Comparison of ENCODE assay signal across 16 cellular contexts in the genomic region with DNA sequence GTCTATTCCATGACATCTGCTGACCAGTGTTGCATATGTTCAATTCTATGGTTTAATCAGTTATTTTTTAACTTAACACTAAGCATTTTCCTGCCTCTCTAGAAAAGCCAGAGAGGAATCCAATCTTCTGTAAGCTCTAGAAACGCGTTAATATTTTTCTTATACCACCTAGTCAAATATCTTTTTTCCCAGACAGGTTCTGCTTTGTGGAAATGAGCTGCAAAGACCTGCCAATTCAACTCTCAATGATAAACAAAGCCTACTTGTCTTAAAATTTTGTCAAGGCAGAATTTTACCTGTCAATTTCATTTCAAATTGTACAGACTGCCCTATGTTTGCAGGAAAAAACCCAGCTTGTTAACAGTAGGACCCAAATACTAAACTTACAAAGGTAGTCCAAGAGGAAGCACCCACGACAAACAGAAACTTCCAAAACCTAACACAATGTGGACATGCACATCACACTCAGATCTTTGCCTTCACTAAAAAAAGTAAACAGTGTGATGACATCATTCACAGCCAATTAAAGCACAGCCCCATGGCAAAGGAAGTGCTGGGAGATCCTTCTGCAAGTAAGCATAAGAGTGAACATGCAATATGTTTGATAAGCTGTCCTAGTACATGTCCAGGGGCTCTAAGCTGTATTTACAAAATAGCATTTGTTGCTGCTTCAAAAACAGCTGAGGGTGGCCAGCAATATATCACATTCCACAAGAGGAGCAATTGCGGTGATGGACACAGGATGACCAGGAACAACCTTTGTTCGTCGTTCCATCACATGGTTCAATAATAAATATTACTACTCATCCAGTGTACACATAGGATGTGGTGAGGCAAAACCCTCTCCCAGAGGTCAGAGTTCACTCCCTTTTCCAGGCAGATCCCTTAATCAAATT.
A peak's percentile ranks its signal among the peaks of the same experiment; 100 is the strongest.
DNase-seq lines count a peak whose midpoint lies in the region; ATAC-seq and TF ChIP-seq lines count a peak whose summit lies in the region.
"Had no signal": no experiment of that assay in that cellular context is flagged by ENCODE, and none has a peak within 500 bp of the region (broad histone marks: within the 10 kb centered on the region; RNA-seq: fewer than 3 reads in every experiment).

No MANE protein-coding gene starts in this region.

- H2BK20ac ChIP-seq in H9 (ENCODE audit: low read depth, low read length, poor library complexity, severe bottlenecking): no peak overlapping the region

- no peaks in the 10 kb centered on the region for H3K79me1 ChIP-seq in H9 (ENCODE audit: insufficient read depth, low read depth, low read length, poor library complexity, severe bottlenecking)

- no peaks in the 10 kb centered on the region for H3K23me2 ChIP-seq in H9 (ENCODE audit: insufficient read length, low read depth, low read length, poor library complexity, severe bottlenecking)

- no peak overlapping the region for H2BK15ac ChIP-seq in H9 (ENCODE audit: low read depth, low read length)

- no peaks in the 10 kb centered on the region for H3K9me2 ChIP-seq in Loucy (replicated peaks; ENCODE audit: low read depth, low read length)
- H3K9me2 ChIP-seq: SK-N-SH had no signal

- H2BK120ac ChIP-seq in H9 (ENCODE audit: low read depth, low read length, poor library complexity, severe bottlenecking): no peak overlapping the region

- H3K9ac ChIP-seq in Loucy (ENCODE audit: low read depth, low read length, poor library complexity, severe bottlenecking) (no peak overlapping the region), H9 (ENCODE audit: extremely low read depth, insufficient read length, low read length) (no peak overlapping the region)
- H3K9ac ChIP-seq: SK-N-SH had no signal

- H3K9me3 ChIP-seq in Loucy (ENCODE audit: insufficient read depth, low read depth, low read length): no peaks in the 10 kb centered on the region
- H3K9me3 ChIP-seq in right lobe of liver: no peaks in the 10 kb centered on the region
- H3K9me3 ChIP-seq in H9 (ENCODE audit: control insufficient read depth, low read depth, low read length): no peaks in the 10 kb centered on the region
- H3K9me3 ChIP-seq: esophagus muscularis mucosa, SK-N-SH, stomach had no signal

- H2AFZ ChIP-seq in Loucy (ENCODE audit: low read length): peak overlapping the region; percentile 55; the same call in 1 of the 2 replicates
- H2AFZ ChIP-seq in H9 (ENCODE audit: low read length): no peak overlapping the region

- no peaks in the 10 kb centered on the region for H3F3A ChIP-seq in Loucy (ENCODE audit: low read depth)

- H3K36me3 Mint-ChIP-seq in mesothelial cell of epicardium (no peaks in the 10 kb centered on the region), H9 (ENCODE audit: insufficient read depth in 1 of 3, low read depth in 3 of 3) (no peaks in the 10 kb centered on the region)

- no peak overlapping the region for H3T11ph ChIP-seq in H9 (ENCODE audit: low read length)

- no peak overlapping the region for H4K8ac ChIP-seq in H9 (replicated peaks; ENCODE audit: insufficient read length, low read depth, low read length)

- H3K9me3 Mint-ChIP-seq in mesothelial cell of epicardium (peaks cover 9% of the 10 kb centered on the region), H9 (no peaks in the 10 kb centered on the region)
- H3K9me3 Mint-ChIP-seq: activated B cell treated with CpG ODN at 0.5 μM for 24 hours had no signal

- no peak overlapping the region for H4K5ac ChIP-seq in H9 (ENCODE audit: insufficient read length, low read depth, low read length)

- DNase-seq in DMS53 treated with DMSO at 0.1 percent for 48 hours (lab: John Stamatoyannopoulos, UW; ENCODE audit: unreplicated experiment) (peak; percentile 41), choroid plexus epithelial cell (ENCODE audit: low read depth) (peak; percentile 57), right lobe of liver (peak in 1 of 3 donors; percentile 76), mesothelial cell of epicardium (ENCODE audit: low spot score in 2 of 2, unreplicated experiment in 2 of 2) (no peak), H9 (no peak), foreskin melanocyte (no peak), NCI-H187 treated with DMSO at 0.1 percent for 48 hours (lab: John Stamatoyannopoulos, UW) (no peak)
- DNase-seq: activated B cell treated with CpG ODN at 0.5 μM for 24 hours, GF-D8, NCI-H1694 treated with DMSO at 0.1 percent for 48 hours, SK-N-SH, stomach had no signal

- H3K79me2 ChIP-seq in Loucy (ENCODE audit: insufficient read depth, low read length): no peaks in the 10 kb centered on the region
- H3K79me2 ChIP-seq in H9 (ENCODE audit: insufficient read depth, low read length): no peaks in the 10 kb centered on the region

- no peak overlapping the region for H3K18ac ChIP-seq in H9 (ENCODE audit: insufficient read length, low read depth, low read length)

- H3K4me1 Mint-ChIP-seq in mesothelial cell of epicardium: peaks cover 46% of the 10 kb centered on the region
- H3K4me1 Mint-ChIP-seq in H9: no peaks in the 10 kb centered on the region

- no peaks in the 10 kb centered on the region for H3K4me1 ChIP-seq in Loucy (ENCODE audit: insufficient read depth, low read length, poor library complexity, severe bottlenecking)
- H3K4me1 ChIP-seq in right lobe of liver: peaks cover 0 to 24% (median 7%) of the 10 kb centered on the region in 4 donors
- H3K4me1 ChIP-seq in H9 (ENCODE audit: insufficient read depth, low read length): no peaks in the 10 kb centered on the region

- H3K27me3 Mint-ChIP-seq in mesothelial cell of epicardium (ENCODE audit: low read depth): no peaks in the 10 kb centered on the region
- peaks cover 2% of the 10 kb centered on the region; the same call in 1 of the 2 replicates for H3K27me3 Mint-ChIP-seq in H9 (ENCODE audit: low read depth)

- H3K23ac ChIP-seq in H9 (ENCODE audit: insufficient read length, low read depth, low read length): no peak overlapping the region

- H2BK12ac ChIP-seq in H9 (ENCODE audit: insufficient read length, low read depth, low read length): no peak overlapping the region

- no peak overlapping the region for H3K4me3 Mint-ChIP-seq in mesothelial cell of epicardium
- no peak overlapping the region for H3K4me3 Mint-ChIP-seq in H9
- H3K4me3 Mint-ChIP-seq: activated B cell treated with CpG ODN at 0.5 μM for 24 hours, B cell had no signal

- no peak overlapping the region for H3K4ac ChIP-seq in H9 (ENCODE audit: low read depth, low read length)

- no peaks in the 10 kb centered on the region for H3K27me3 ChIP-seq in Loucy (ENCODE audit: insufficient read depth, low read length, poor library complexity, severe bottlenecking)
- H3K27me3 ChIP-seq in right lobe of liver: no peaks in the 10 kb centered on the region
- H3K27me3 ChIP-seq in H9 (ENCODE audit: insufficient read depth, low read length): 0 out of 2 replicates have a peak, but pooled peaks cover 2% of the 10 kb centered on the region
- H3K27me3 ChIP-seq: esophagus muscularis mucosa, stomach had no signal

- H3K27ac Mint-ChIP-seq in mesothelial cell of epicardium: no peak overlapping the region
- no peak overlapping the region for H3K27ac Mint-ChIP-seq in H9
- H3K27ac Mint-ChIP-seq: activated B cell treated with CpG ODN at 0.5 μM for 24 hours, B cell had no signal

- H2BK5ac ChIP-seq in H9 (ENCODE audit: insufficient read length, low read length): no peak overlapping the region

- H3K4me2 ChIP-seq in Loucy (ENCODE audit: low read depth, low read length, poor library complexity, severe bottlenecking) (no peak overlapping the region), H9 (ENCODE audit: insufficient read depth, insufficient read length, low read length) (no peak overlapping the region)
- H3K4me2 ChIP-seq: SK-N-SH had no signal

- H3K36me3 ChIP-seq in Loucy (ENCODE audit: insufficient read depth, low read length) (no peaks in the 10 kb centered on the region), right lobe of liver (no peaks in the 10 kb centered on the region)
- H3K36me3 ChIP-seq: esophagus muscularis mucosa, stomach had no signal

- no peak overlapping the region for H4K91ac ChIP-seq in H9 (ENCODE audit: insufficient read length, low read depth, low read length)

- intact Hi-C loops in right lobe of liver (cut with DNase I): no loop called here

- no peak for TF ChIP-seq CTCF in Loucy (conservative IDR thresholded peaks at IDR 0.05; ENCODE audit: low read length)
- TF ChIP-seq CTCF in choroid plexus epithelial cell (conservative IDR thresholded peaks at IDR 0.05; ENCODE audit: low read depth, low read length): no peak
- peak in 1 of 4 donors; percentile 3 for TF ChIP-seq CTCF in right lobe of liver (IDR thresholded peaks at IDR 0.05)
- no peak for TF ChIP-seq CTCF in mesothelial cell of epicardium (IDR thresholded peaks at IDR 0.05; ENCODE audit: unreplicated experiment)
- no peak for TF ChIP-seq CTCF in H9 (conservative IDR thresholded peaks at IDR 0.05)

- no peak overlapping the region for H2AK5ac ChIP-seq in H9 (ENCODE audit: insufficient read length, low read length)

- 31% methylated on average over 6 of the region's 6 CpGs for WGBS in right lobe of liver (ENCODE audit: insufficient coverage, low coverage, low lambda C conversion rate, missing lambda C conversion rate)
- WGBS in H9 (ENCODE audit: extremely low coverage, insufficient read length, low lambda C conversion rate): no CpG with 5 or more reads among the region's 6 CpGs

- H3K56ac ChIP-seq in H9 (ENCODE audit: insufficient read length, low read depth, low read length): no peak overlapping the region

- no peak overlapping the region for H3K14ac ChIP-seq in H9 (ENCODE audit: insufficient read depth, low read length)

- H3K27ac ChIP-seq in right lobe of liver (peak overlapping the region; percentile 69 to 90 (median 87)), H9 (ENCODE audit: insufficient read length, low read depth, low read length) (no peak overlapping the region)
- H3K27ac ChIP-seq: esophagus muscularis mucosa, stomach had no signal

- peak; percentile 83 to 94 (median 88) for ATAC-seq in right lobe of liver
- ATAC-seq: sciatic nerve had no signal

- peak; percentile 76 for TF ChIP-seq POLR2A in right lobe of liver (IDR thresholded peaks at IDR 0.05)

- no peaks in the 10 kb centered on the region for H4K20me1 ChIP-seq in Loucy (ENCODE audit: insufficient read depth, low read length, poor library complexity, severe bottlenecking)
- no peaks in the 10 kb centered on the region for H4K20me1 ChIP-seq in H9 (ENCODE audit: control insufficient read depth, insufficient read depth, insufficient read length)

- H3K4me3 ChIP-seq in Loucy (ENCODE audit: low read length, poor library complexity, severe bottlenecking): no peak overlapping the region
- H3K4me3 ChIP-seq in choroid plexus epithelial cell (ENCODE audit: low read depth, low read length): no peak overlapping the region
- no peak overlapping the region for H3K4me3 ChIP-seq in right lobe of liver
- H3K4me3 ChIP-seq: esophagus muscularis mucosa, stomach had no signal

Comparison
In these comparisons a context has a peak if more than half of its experiments do, and no peak if none do; other contexts are left out.
1. DNase-seq: peak in DMS53 treated with DMSO at 0.1 percent for 48 hours (single experiment) and choroid plexus epithelial cell (single experiment); none in mesothelial cell of epicardium (0 of 2), H9 (single experiment), foreskin melanocyte (single experiment) and NCI-H187 treated with DMSO at 0.1 percent for 48 hours (single experiment).